In genomic region chr12:12521044-12521485, GRCh38 we compare ENCODE assay signal across 1 cellular context.
TF ChIP-seq lines count a peak whose summit lies in the region.

No MANE protein-coding gene starts in this region.

TF ChIP-seq in GM23338, 12 proteins besides CTCF, POLR2A, EP300 and RAD21 (continued from another document):
- no peak for TF ChIP-seq ZNF462 (CRISPR knock-in tag; IDR thresholded peaks at IDR 0.05)
TF ChIP-seq in GM23338: peak in this region for 0.
